9 cellular contexts compared by ENCODE assay signal in the genomic region with DNA sequence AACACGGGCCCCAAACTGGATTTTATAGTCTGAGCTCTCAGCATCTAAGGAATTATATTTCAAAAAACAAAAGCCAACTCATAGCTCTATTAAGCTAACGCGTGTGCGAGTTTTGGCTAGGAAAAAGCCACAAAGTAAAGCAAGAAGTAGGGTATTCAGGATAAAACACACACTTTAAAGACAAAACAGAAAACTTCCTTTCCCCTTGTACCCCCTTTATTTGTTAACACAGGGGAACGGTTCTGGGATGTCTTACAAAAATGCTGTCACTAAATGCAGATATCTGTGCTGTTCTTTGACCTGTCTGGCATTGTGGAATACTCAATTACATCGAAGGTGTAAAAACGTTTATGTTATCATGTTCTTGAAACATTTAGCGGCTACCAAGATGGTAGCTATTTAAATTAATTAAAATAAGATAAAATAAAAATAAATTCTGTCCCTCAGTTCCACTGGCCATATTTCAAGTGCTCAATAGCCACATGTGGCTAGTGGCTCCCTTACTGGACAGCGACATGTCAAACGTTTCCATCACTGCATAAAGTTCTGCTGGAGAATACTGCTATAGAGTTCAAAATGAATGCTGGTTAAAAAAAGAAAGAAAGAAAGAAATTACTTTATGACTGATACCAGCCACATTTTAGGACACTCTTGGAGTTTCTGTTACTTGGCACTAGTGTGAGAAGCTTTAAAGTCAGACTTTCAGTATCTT. TPM values are rescaled to one million over a fixed set of nuclear protein-coding genes. Genes with fewer than 3 reads are reported as not detected.
DNase-seq lines count a peak whose midpoint lies in the region; ATAC-seq lines count a peak whose summit lies in the region.
"Had no signal": no experiment of that assay in that cellular context is flagged by ENCODE, and none has a peak within 500 bp of the region (broad histone marks: within the 10 kb centered on the region; RNA-seq: fewer than 3 reads in every experiment).

No MANE protein-coding gene starts in this region.

- H3K9me3 ChIP-seq in HAP-1 = no peaks in the 10 kb centered on the region
- no peaks in the 10 kb centered on the region for H3K9me3 ChIP-seq in T-helper 17 cell (ENCODE audit: control insufficient read depth, low read length, poor library complexity, severe bottlenecking)

- DNase-seq in HAP-1 (ENCODE audit: low spot score in 2 of 2) (no peak), immature natural killer cell (no peak), DMS53 (lab: John Stamatoyannopoulos, UW) (no peak), ureter (ENCODE audit: low spot score) (no peak), T-helper 17 cell (no peak)
- DNase-seq in activated naive CD8-positive, alpha-beta T cell treated with anti-CD3 and anti-CD28 coated beads, Interleukin-2, amount 50 U/mL, for 24 hours = no peak
- DNase-seq: stimulated activated CD4-positive, alpha-beta T cell treated with anti-CD3 and anti-CD28 coated beads, Interleukin-12 subunit alpha, Interleukin-12 subunit beta, amount 100 ng/mL, for 4 hours had no signal

- H3K27me3 Mint-ChIP-seq in activated naive CD8-positive, alpha-beta T cell treated with anti-CD3 and anti-CD28 coated beads, Interleukin-2, amount 50 U/mL, for 24 hours = peaks cover 53% of the 10 kb centered on the region
- H3K27me3 Mint-ChIP-seq in immature natural killer cell (ENCODE audit: low read depth in 3 of 3) (peaks cover 8 to 10% (median 10%) of the 10 kb centered on the region in 3 donors), T-helper 17 cell (peaks cover 42% of the 10 kb centered on the region)
- H3K27me3 Mint-ChIP-seq in stimulated activated memory B cell treated with anti-CD40 and anti-IgM and Interleukin-4, amounts not matched to agents 10 μg/mL and 1 μg/mL and 100 μg/mL, for 72 hours = no peaks in the 10 kb centered on the region

- no peak for ATAC-seq in activated naive CD8-positive, alpha-beta T cell treated with anti-CD3 and anti-CD28 coated beads, Interleukin-2, amount 50 U/mL, for 24 hours
- no peak for ATAC-seq in stimulated activated memory B cell treated with anti-CD40 and anti-IgM and Interleukin-4, amounts not matched to agents 10 μg/mL and 1 μg/mL and 100 μg/mL, for 72 hours
- ATAC-seq in HG02610 (IDR thresholded peaks at IDR 0.05; ENCODE audit: unreplicated experiment) (no peak), T-helper 17 cell (no peak)

- in situ Hi-C loops in HAP-1 (cut with MboI; ENCODE audit: low sequenced_read_pairs) = no loop called here

- peaks cover 22% of the 10 kb centered on the region for H3K4me1 ChIP-seq in HAP-1

- no peaks in the 10 kb centered on the region for H3K36me3 Mint-ChIP-seq in activated naive CD8-positive, alpha-beta T cell treated with anti-CD3 and anti-CD28 coated beads, Interleukin-2, amount 50 U/mL, for 24 hours (ENCODE audit: low read depth)
- H3K36me3 Mint-ChIP-seq in immature natural killer cell (no peaks in the 10 kb centered on the region), T-helper 17 cell (ENCODE audit: low read depth) (no peaks in the 10 kb centered on the region)
- H3K36me3 Mint-ChIP-seq in stimulated activated memory B cell treated with anti-CD40 and anti-IgM and Interleukin-4, amounts not matched to agents 10 μg/mL and 1 μg/mL and 100 μg/mL, for 72 hours = no peaks in the 10 kb centered on the region

- H3K27me3 ChIP-seq in HAP-1 (ENCODE audit: low read depth) = no peaks in the 10 kb centered on the region

- H3K4me3 Mint-ChIP-seq in activated naive CD8-positive, alpha-beta T cell treated with anti-CD3 and anti-CD28 coated beads, Interleukin-2, amount 50 U/mL, for 24 hours = peak overlapping the region; percentile 69
- H3K4me3 Mint-ChIP-seq in immature natural killer cell = peak overlapping the region; percentile 35 to 76 (median 75)
- peak overlapping the region; percentile 91 for H3K4me3 Mint-ChIP-seq in stimulated activated memory B cell treated with anti-CD40 and anti-IgM and Interleukin-4, amounts not matched to agents 10 μg/mL and 1 μg/mL and 100 μg/mL, for 72 hours
- no peak overlapping the region for H3K4me3 Mint-ChIP-seq in T-helper 17 cell

- no peaks in the 10 kb centered on the region for H3K9me3 Mint-ChIP-seq in activated naive CD8-positive, alpha-beta T cell treated with anti-CD3 and anti-CD28 coated beads, Interleukin-2, amount 50 U/mL, for 24 hours
- no peaks in the 10 kb centered on the region for H3K9me3 Mint-ChIP-seq in immature natural killer cell
- no peaks in the 10 kb centered on the region for H3K9me3 Mint-ChIP-seq in stimulated activated memory B cell treated with anti-CD40 and anti-IgM and Interleukin-4, amounts not matched to agents 10 μg/mL and 1 μg/mL and 100 μg/mL, for 72 hours

- H3K4me3 ChIP-seq in HAP-1 = peak overlapping the region; percentile 28

- no peak overlapping the region for H3K27ac Mint-ChIP-seq in activated naive CD8-positive, alpha-beta T cell treated with anti-CD3 and anti-CD28 coated beads, Interleukin-2, amount 50 U/mL, for 24 hours
- H3K27ac Mint-ChIP-seq in immature natural killer cell (no peak overlapping the region), T-helper 17 cell (no peak overlapping the region)
- H3K27ac Mint-ChIP-seq in stimulated activated memory B cell treated with anti-CD40 and anti-IgM and Interleukin-4, amounts not matched to agents 10 μg/mL and 1 μg/mL and 100 μg/mL, for 72 hours = peak overlapping the region; percentile 99

- H3K4me1 Mint-ChIP-seq in activated naive CD8-positive, alpha-beta T cell treated with anti-CD3 and anti-CD28 coated beads, Interleukin-2, amount 50 U/mL, for 24 hours = peaks cover 11% of the 10 kb centered on the region
- peaks cover 11 to 12% of the 10 kb centered on the region in 2 donors for H3K4me1 Mint-ChIP-seq in immature natural killer cell
- H3K4me1 Mint-ChIP-seq in stimulated activated memory B cell treated with anti-CD40 and anti-IgM and Interleukin-4, amounts not matched to agents 10 μg/mL and 1 μg/mL and 100 μg/mL, for 72 hours = peaks cover 45% of the 10 kb centered on the region
- peaks cover 7% of the 10 kb centered on the region for H3K4me1 Mint-ChIP-seq in T-helper 17 cell

- H3K36me3 ChIP-seq in HAP-1 (replicated peaks) = no peaks in the 10 kb centered on the region

RNA-seq across cellular contexts. Expression of gene MEF2C, which starts 7.2 kb away (rescaled TPM):
- 1 to 10 TPM; 2.1 to 9.6 (median 8.4) TPM for polyA plus RNA-seq in immature natural killer cell
- 57.7 TPM for total RNA-seq in ureter
- 10 to 100 TPM; 10.9 to 11.9 TPM for total RNA-seq in T-helper 17 cell
